ENCODE assay signal across 3 cellular contexts in genomic region chr15:51757463-51757862, GRCh38.
TF ChIP-seq lines count a peak whose summit lies in the region.

No MANE protein-coding gene starts in this region.

TF ChIP-seq in GM23338, 12 proteins besides CTCF, POLR2A, EP300 and RAD21:
- TF ChIP-seq EZH2phosphoT487 (IDR thresholded peaks at IDR 0.05; ENCODE audit: unreplicated experiment), result no peak
- no peak for TF ChIP-seq ZNF114 (CRISPR knock-in tag; IDR thresholded peaks at IDR 0.05)
- TF ChIP-seq STAT1 (IDR thresholded peaks at IDR 0.05; ENCODE audit: unreplicated experiment), result no peak
- no peak for TF ChIP-seq ZNF331 (CRISPR knock-in tag; IDR thresholded peaks at IDR 0.05; ENCODE audit: low read depth)
- TF ChIP-seq, protein P1, sequence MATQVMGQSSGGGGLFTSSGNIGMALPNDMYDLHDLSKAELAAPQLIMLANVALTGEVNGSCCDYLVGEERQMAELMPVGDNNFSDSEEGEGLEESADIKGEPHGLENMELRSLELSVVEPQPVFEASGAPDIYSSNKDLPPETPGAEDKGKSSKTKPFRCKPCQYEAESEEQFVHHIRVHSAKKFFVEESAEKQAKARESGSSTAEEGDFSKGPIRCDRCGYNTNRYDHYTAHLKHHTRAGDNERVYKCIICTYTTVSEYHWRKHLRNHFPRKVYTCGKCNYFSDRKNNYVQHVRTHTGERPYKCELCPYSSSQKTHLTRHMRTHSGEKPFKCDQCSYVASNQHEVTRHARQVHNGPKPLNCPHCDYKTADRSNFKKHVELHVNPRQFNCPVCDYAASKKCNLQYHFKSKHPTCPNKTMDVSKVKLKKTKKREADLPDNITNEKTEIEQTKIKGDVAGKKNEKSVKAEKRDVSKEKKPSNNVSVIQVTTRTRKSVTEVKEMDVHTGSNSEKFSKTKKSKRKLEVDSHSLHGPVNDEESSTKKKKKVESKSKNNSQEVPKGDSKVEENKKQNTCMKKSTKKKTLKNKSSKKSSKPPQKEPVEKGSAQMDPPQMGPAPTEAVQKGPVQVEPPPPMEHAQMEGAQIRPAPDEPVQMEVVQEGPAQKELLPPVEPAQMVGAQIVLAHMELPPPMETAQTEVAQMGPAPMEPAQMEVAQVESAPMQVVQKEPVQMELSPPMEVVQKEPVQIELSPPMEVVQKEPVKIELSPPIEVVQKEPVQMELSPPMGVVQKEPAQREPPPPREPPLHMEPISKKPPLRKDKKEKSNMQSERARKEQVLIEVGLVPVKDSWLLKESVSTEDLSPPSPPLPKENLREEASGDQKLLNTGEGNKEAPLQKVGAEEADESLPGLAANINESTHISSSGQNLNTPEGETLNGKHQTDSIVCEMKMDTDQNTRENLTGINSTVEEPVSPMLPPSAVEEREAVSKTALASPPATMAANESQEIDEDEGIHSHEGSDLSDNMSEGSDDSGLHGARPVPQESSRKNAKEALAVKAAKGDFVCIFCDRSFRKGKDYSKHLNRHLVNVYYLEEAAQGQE (IDR thresholded peaks at IDR 0.05; ENCODE audit: unreplicated experiment), result no peak
- TF ChIP-seq ETS1 (IDR thresholded peaks at IDR 0.05), result no peak
- no peak for TF ChIP-seq JUNB (IDR thresholded peaks at IDR 0.05; ENCODE audit: unreplicated experiment)
- no peak for TF ChIP-seq CREB1 (CRISPR knock-in tag; IDR thresholded peaks at IDR 0.05; ENCODE audit: low read depth)
- no peak for TF ChIP-seq POLR2AphosphoS5 (IDR thresholded peaks at IDR 0.05; ENCODE audit: low read depth)
- no peak for TF ChIP-seq NANOG (IDR thresholded peaks at IDR 0.05; ENCODE audit: borderline replicate concordance)
- TF ChIP-seq EZH2 (IDR thresholded peaks at IDR 0.05; ENCODE audit: low read depth, unreplicated experiment), result no peak

TF ChIP-seq in IMR-90, 13 proteins besides CTCF, POLR2A, EP300 and RAD21:
- TF ChIP-seq, protein P2, sequence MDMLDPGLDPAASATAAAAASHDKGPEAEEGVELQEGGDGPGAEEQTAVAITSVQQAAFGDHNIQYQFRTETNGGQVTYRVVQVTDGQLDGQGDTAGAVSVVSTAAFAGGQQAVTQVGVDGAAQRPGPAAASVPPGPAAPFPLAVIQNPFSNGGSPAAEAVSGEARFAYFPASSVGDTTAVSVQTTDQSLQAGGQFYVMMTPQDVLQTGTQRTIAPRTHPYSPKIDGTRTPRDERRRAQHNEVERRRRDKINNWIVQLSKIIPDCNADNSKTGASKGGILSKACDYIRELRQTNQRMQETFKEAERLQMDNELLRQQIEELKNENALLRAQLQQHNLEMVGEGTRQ (IDR thresholded peaks at IDR 0.05; ENCODE audit: low read depth, low read length), result no peak
- no peak for TF ChIP-seq FOS (IDR thresholded peaks at IDR 0.05; ENCODE audit: low read depth, low read length)
- no peak for TF ChIP-seq RFX5 (IDR thresholded peaks at IDR 0.05; ENCODE audit: low read depth, low read length)
- no peak for TF ChIP-seq CHD1 (IDR thresholded peaks at IDR 0.05; ENCODE audit: low read depth, low read length)
- TF ChIP-seq ELK1 (IDR thresholded peaks at IDR 0.05; ENCODE audit: borderline replicate concordance, low read depth, low read length), result no peak
- no peak for TF ChIP-seq CEBPB (IDR thresholded peaks at IDR 0.05; ENCODE audit: low read depth, low read length)
- TF ChIP-seq MXI1 (IDR thresholded peaks at IDR 0.05; ENCODE audit: borderline replicate concordance, low read depth, low read length), result no peak
- no peak for TF ChIP-seq RCOR1 (IDR thresholded peaks at IDR 0.05; ENCODE audit: insufficient replicate concordance, low read length)
- TF ChIP-seq NFE2L2 (IDR thresholded peaks at IDR 0.05; ENCODE audit: low read depth, low read length), result no peak
- TF ChIP-seq BHLHE40 (IDR thresholded peaks at IDR 0.05; ENCODE audit: low read depth, low read length), result no peak
- TF ChIP-seq MAZ (IDR thresholded peaks at IDR 0.05; ENCODE audit: borderline replicate concordance, low read depth, low read length), result no peak
- no peak for TF ChIP-seq SMC3 (IDR thresholded peaks at IDR 0.05; ENCODE audit: low read depth, low read length)
- TF ChIP-seq MAFK (IDR thresholded peaks at IDR 0.05; ENCODE audit: low read depth, low read length), result no peak

TF ChIP-seq in H1, 55 proteins besides CTCF, POLR2A, EP300 and RAD21:
- TF ChIP-seq TEAD4 (IDR thresholded peaks at IDR 0.05; ENCODE audit: low read depth, low read length) (no peak), RFX5 (IDR thresholded peaks at IDR 0.05; ENCODE audit: borderline replicate concordance, low read depth, low read length) (no peak), SP1 (IDR thresholded peaks at IDR 0.05; ENCODE audit: low read depth, low read length) (no peak), RXRA (IDR thresholded peaks at IDR 0.05; ENCODE audit: insufficient read depth, low read depth, low read length) (no peak), CHD1 (IDR thresholded peaks at IDR 0.05; ENCODE audit: low read depth, low read length) (no peak), SIRT6 (IDR thresholded peaks at IDR 0.05; ENCODE audit: low read length) (no peak), BCL11A (IDR thresholded peaks at IDR 0.05; ENCODE audit: low read depth in 2 of 2, low read length in 2 of 2) (no peak), KDM5A (IDR thresholded peaks at IDR 0.05; ENCODE audit: low read length) (no peak), KDM1A (IDR thresholded peaks at IDR 0.05; ENCODE audit: borderline replicate concordance, low read length) (no peak), CBX5 (IDR thresholded peaks at IDR 0.05; ENCODE audit: low read depth, low read length) (no peak), SRF (IDR thresholded peaks at IDR 0.05; ENCODE audit: low read depth, low read length) (no peak), MAFK (IDR thresholded peaks at IDR 0.05; ENCODE audit: low read depth, low read length) (no peak), SAP30 (IDR thresholded peaks at IDR 0.05; ENCODE audit: insufficient read depth, insufficient replicate concordance, low read length) (no peak), NRF1 (IDR thresholded peaks at IDR 0.05; ENCODE audit: low read depth, low read length) (no peak), GABPA (IDR thresholded peaks at IDR 0.05; ENCODE audit: borderline replicate concordance, insufficient read depth, low read length) (no peak), JUND (IDR thresholded peaks at IDR 0.05; ENCODE audit: low read length) (no peak)
- TF ChIP-seq, protein P3, sequence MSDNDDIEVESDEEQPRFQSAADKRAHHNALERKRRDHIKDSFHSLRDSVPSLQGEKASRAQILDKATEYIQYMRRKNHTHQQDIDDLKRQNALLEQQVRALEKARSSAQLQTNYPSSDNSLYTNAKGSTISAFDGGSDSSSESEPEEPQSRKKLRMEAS (IDR thresholded peaks at IDR 0.05), result no peak
